21 cellular contexts compared by ENCODE assay signal in genomic region chr1:225845097-225845496, GRCh38. TPM values are rescaled to one million over a fixed set of nuclear protein-coding genes. Genes with fewer than 3 reads are reported as not detected.
DNase-seq lines count a peak whose midpoint lies in the region; ATAC-seq, FAIRE-seq and TF ChIP-seq lines count a peak whose summit lies in the region.
"Had no signal": no experiment of that assay in that cellular context is flagged by ENCODE, and none has a peak within 500 bp of the region (broad histone marks: within the 10 kb centered on the region; RNA-seq: fewer than 3 reads in every experiment).

No MANE protein-coding gene starts in this region.

- peaks cover 42% of the 10 kb centered on the region for H3K36me3 ChIP-seq in CD4-positive, CD25-positive, alpha-beta regulatory T cell (ENCODE audit: control insufficient read depth, insufficient read depth, low read length)
- H3K36me3 ChIP-seq in kidney (ENCODE audit: control insufficient read depth in 1 of 2, insufficient read depth in 2 of 2, low read length in 2 of 2) (peaks cover 10 to 33% of the 10 kb centered on the region in 2 donors), stomach smooth muscle (ENCODE audit: control insufficient read depth in 2 of 2, insufficient read depth in 2 of 2, low read length in 2 of 2) (peaks cover 28 to 57% of the 10 kb centered on the region in 2 donors), BE2C (no peaks in the 10 kb centered on the region)

- H3K27me3 ChIP-seq in CD4-positive, CD25-positive, alpha-beta regulatory T cell (ENCODE audit: control insufficient read depth, insufficient read depth, low read length) = no peaks in the 10 kb centered on the region
- no peaks in the 10 kb centered on the region for H3K27me3 ChIP-seq in stomach smooth muscle (ENCODE audit: control insufficient read depth in 1 of 2, insufficient read depth in 2 of 2, low read length in 2 of 2)
- no peaks in the 10 kb centered on the region for H3K27me3 ChIP-seq in BE2C
- H3K27me3 ChIP-seq: foreskin keratinocyte had no signal

- no peak for DNase-seq in CD4-positive, CD25-positive, alpha-beta regulatory T cell
- DNase-seq in kidney (peak; percentile 64), DMS 273 treated with DMSO at 0.1 percent for 48 hours (lab: John Stamatoyannopoulos, UW) (no peak), T-helper 1 cell (no peak), BE2C (no peak)
- DNase-seq in activated CD4-positive, alpha-beta T cell treated with anti-CD3 and anti-CD28 coated beads, Interleukin-2, amount 50 U/mL, for 4 hours = no peak
- DNase-seq: activated gamma-delta T cell treated with Interleukin-2 at 50 U/mL for 16 hours had no signal

- H3K27ac ChIP-seq in CD4-positive, CD25-positive, alpha-beta regulatory T cell (ENCODE audit: insufficient read depth, low read length, poor library complexity, severe bottlenecking) = no peak overlapping the region
- H3K27ac ChIP-seq in VCaP (peak overlapping the region; percentile 20; the same call in 1 of the 2 replicates), kidney (ENCODE audit: low read depth in 2 of 2, low read length in 2 of 2) (no peak overlapping the region), stomach smooth muscle (ENCODE audit: low read length) (peak overlapping the region; percentile 53)
- H3K27ac ChIP-seq: foreskin keratinocyte had no signal

- peaks cover 0 to 2% (median 0%) of the 10 kb centered on the region in 7 donors for H3K9me3 Mint-ChIP-seq in CD4-positive, CD25-positive, alpha-beta regulatory T cell
- H3K9me3 Mint-ChIP-seq: activated T-cell treated with anti-CD3 and anti-CD28 coated beads, Interleukin-2, amount 50 U/mL, for 4 hours; mesothelial cell of epicardium; T-helper 2 cell treated with Interferon-gamma antibody and Interleukin-4, amounts not matched to agents 5 μg/mL and 100 μg/mL, for 36 hours had no signal

- TF ChIP-seq CTCF in VCaP (conservative IDR thresholded peaks at IDR 0.05) = no peak
- TF ChIP-seq CTCF in kidney (IDR thresholded peaks at IDR 0.05; ENCODE audit: borderline replicate concordance, extremely low read depth, insufficient read depth) = no peak
- no peak for TF ChIP-seq CTCF in BE2C (IDR thresholded peaks at IDR 0.05; ENCODE audit: low read depth, low read length)

- H3K4me3 ChIP-seq in CD4-positive, CD25-positive, alpha-beta regulatory T cell (ENCODE audit: low read depth, low read length) = no peak overlapping the region
- H3K4me3 ChIP-seq in kidney (ENCODE audit: low read length in 2 of 2) = no peak overlapping the region
- no peak overlapping the region for H3K4me3 ChIP-seq in stomach smooth muscle (ENCODE audit: low read length in 2 of 2)
- H3K4me3 ChIP-seq in BE2C (ENCODE audit: low read depth, low read length) = no peak overlapping the region
- H3K4me3 ChIP-seq: coronary artery, skin epidermis had no signal

- H3K4me1 ChIP-seq in CD4-positive, CD25-positive, alpha-beta regulatory T cell (ENCODE audit: control insufficient read depth, insufficient read depth, low read length, poor library complexity, severe bottlenecking) = peaks cover 33% of the 10 kb centered on the region
- H3K4me1 ChIP-seq in kidney (ENCODE audit: control insufficient read depth in 1 of 2, insufficient read depth in 1 of 2, low read depth in 1 of 2, low read length in 2 of 2) (no peaks in the 10 kb centered on the region), stomach smooth muscle (ENCODE audit: control insufficient read depth, insufficient read depth, low read length) (peaks cover 10% of the 10 kb centered on the region), BE2C (peaks cover 9% of the 10 kb centered on the region)

- peaks cover 16% of the 10 kb centered on the region for H3K36me3 Mint-ChIP-seq in CD4-positive, CD25-positive, alpha-beta regulatory T cell

- peaks cover 0 to 61% (median 25%) of the 10 kb centered on the region in 4 donors for H3K4me1 Mint-ChIP-seq in CD4-positive, CD25-positive, alpha-beta regulatory T cell

- peak overlapping the region in 2 of 3 donors; percentile 32 to 56 for H3K27ac Mint-ChIP-seq in CD4-positive, CD25-positive, alpha-beta regulatory T cell
- H3K27ac Mint-ChIP-seq: mesothelial cell of epicardium; T-helper 2 cell treated with Interferon-gamma antibody and Interleukin-4, amounts not matched to agents 5 μg/mL and 100 μg/mL, for 36 hours had no signal

- H3K9ac ChIP-seq in kidney (ENCODE audit: low read length in 2 of 2) (no peak overlapping the region), stomach smooth muscle (ENCODE audit: low read length in 2 of 2) (no peak overlapping the region)

- no peak for FAIRE-seq in kidney (lab: Jason Lieb, UNC)
- FAIRE-seq: GM19239 had no signal

- no peak overlapping the region for H3K4me3 Mint-ChIP-seq in CD4-positive, CD25-positive, alpha-beta regulatory T cell
- H3K4me3 Mint-ChIP-seq: activated T-cell treated with anti-CD3 and anti-CD28 coated beads, Interleukin-2, amount 50 U/mL, for 4 hours; mesothelial cell of epicardium; naive thymus-derived CD4-positive, alpha-beta T cell; T-helper 2 cell treated with Interferon-gamma antibody and Interleukin-4, amounts not matched to agents 5 μg/mL and 100 μg/mL, for 36 hours had no signal

- no peaks in the 10 kb centered on the region for H3K9me3 ChIP-seq in CD4-positive, CD25-positive, alpha-beta regulatory T cell (ENCODE audit: control insufficient read depth in 2 of 2, low read length in 2 of 2)
- H3K9me3 ChIP-seq in kidney (ENCODE audit: control insufficient read depth in 1 of 2, low read length in 2 of 2) (no peaks in the 10 kb centered on the region), stomach smooth muscle (ENCODE audit: control insufficient read depth in 2 of 2, low read length in 2 of 2) (no peaks in the 10 kb centered on the region), BE2C (no peaks in the 10 kb centered on the region)

- ATAC-seq in CD4-positive, CD25-positive, alpha-beta regulatory T cell (ENCODE audit: low read depth in 2 of 2) = no peak

- no peaks in the 10 kb centered on the region for H3K27me3 Mint-ChIP-seq in CD4-positive, CD25-positive, alpha-beta regulatory T cell
- H3K27me3 Mint-ChIP-seq: naive thymus-derived CD4-positive, alpha-beta T cell had no signal

- intact Hi-C loops in kidney (cut with DNase I) = no loop called here

RNA-seq across cellular contexts. Expression of gene EPHX1, which starts 35.2 kb away (rescaled TPM):
- 0.62 TPM for total RNA-seq in CD4-positive, CD25-positive, alpha-beta regulatory T cell
- under 1 TPM in 3 of 4 donors, not detected in 1; 0.11 to 0.52 (median 0.38) TPM for polyA plus RNA-seq in CD4-positive, CD25-positive, alpha-beta regulatory T cell
- 78.6 TPM for total RNA-seq in kidney
- polyA plus RNA-seq in kidney (ENCODE audit: insufficient read depth, low read depth, low replicate concordance) = 178 TPM
- polyA plus RNA-seq in BE2C (2012; ENCODE audit: insufficient read depth, insufficient read length, low read depth) = 19.8 TPM

RNA-seq across cellular contexts. Expression of gene TMEM63A, which starts 37.1 kb away (rescaled TPM):
- 454 TPM for total RNA-seq in CD4-positive, CD25-positive, alpha-beta regulatory T cell
- 10 to 100 TPM; 66.9 to 72.2 (median 69.3) TPM for polyA plus RNA-seq in CD4-positive, CD25-positive, alpha-beta regulatory T cell
- total RNA-seq in kidney = 159 TPM
- polyA plus RNA-seq in kidney (ENCODE audit: insufficient read depth, low read depth, low replicate concordance) = 25.5 TPM
- polyA plus RNA-seq in BE2C (2012; ENCODE audit: insufficient read depth, insufficient read length, low read depth) = 0.59 TPM

RNA-seq across cellular contexts. Expression of gene LEFTY1, which starts 43.8 kb away (rescaled TPM):
- 0.39 TPM for total RNA-seq in CD4-positive, CD25-positive, alpha-beta regulatory T cell
- polyA plus RNA-seq in CD4-positive, CD25-positive, alpha-beta regulatory T cell = under 1 TPM in 2 of 4 donors, not detected in 2; 0.13 to 0.17 TPM
- total RNA-seq in kidney = 8.6 TPM
- 0.41 TPM for polyA plus RNA-seq in kidney (ENCODE audit: insufficient read depth, low read depth, low replicate concordance)
- not detected for polyA plus RNA-seq in BE2C (2012; ENCODE audit: insufficient read depth, insufficient read length, low read depth)
- total RNA-seq: A673, foreskin keratinocyte, IMR-90, NCI-H460, osteoblast had no signal
- polyA plus RNA-seq: foreskin keratinocyte; IMR-90; naive thymus-derived CD4-positive, alpha-beta T cell had no signal

Comparison
In these comparisons a context has a peak if more than half of its experiments do, and no peak if none do; other contexts are left out.
1. H3K27ac ChIP-seq: peak in VCaP (single experiment) and stomach smooth muscle (single experiment); none in CD4-positive, CD25-positive, alpha-beta regulatory T cell (single experiment) and kidney (0 of 2).
2. RNA of gene EPHX1, which starts 35.2 kb away (total RNA-seq): 78.6 TPM in kidney (single experiment); 0.62 TPM in CD4-positive, CD25-positive, alpha-beta regulatory T cell (single experiment); every median in the first group is over 10 times any median in the second.